ENCODE assay signal across 8 cellular contexts in the genomic region with DNA sequence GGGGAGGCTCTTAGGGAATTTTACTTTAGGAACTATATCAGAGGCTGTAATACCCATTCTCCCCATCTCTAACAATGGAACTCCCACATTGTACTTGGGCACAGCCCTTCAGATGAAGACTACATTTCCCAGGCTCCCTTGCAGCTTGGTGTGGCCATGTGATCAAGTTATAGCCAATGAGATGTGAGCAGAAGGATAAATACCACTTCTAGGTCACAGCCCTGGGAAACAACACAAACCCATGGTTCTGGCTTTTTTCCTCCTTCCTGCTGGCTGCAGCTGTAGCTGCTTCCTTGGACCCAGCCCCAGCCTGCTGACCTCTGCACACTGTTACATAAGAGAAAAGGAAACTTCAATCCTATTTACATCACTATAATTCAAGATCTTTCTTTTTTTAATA.
DNase-seq lines count a peak whose midpoint lies in the region; ATAC-seq and TF ChIP-seq lines count a peak whose summit lies in the region.

No MANE protein-coding gene starts in this region.

- peak in 2 of 3 donors; percentile 6 to 56 for DNase-seq in CD4-positive, CD25-positive, alpha-beta regulatory T cell
- DNase-seq in LoVo (ENCODE audit: low spot score) (peak; percentile 6), SW 1271 (lab: John Stamatoyannopoulos, UW) (peak; percentile 52 to 90), endothelial cell (ENCODE audit: low spot score) (peak; percentile 38), midbrain (lab: John Stamatoyannopoulos, UW) (peak; percentile 78)
- DNase-seq in NK-92 treated with Interleukin-12 subunit alpha and Interleukin-12 subunit beta, amount 100 ng/mL, for 24 hours (lab: John Stamatoyannopoulos, UW), result no peak

- peaks cover 15% of the 10 kb centered on the region for H3K27me3 Mint-ChIP-seq in CD4-positive, CD25-positive, alpha-beta regulatory T cell
- peaks cover 1% of the 10 kb centered on the region for H3K27me3 Mint-ChIP-seq in endothelial cell (ENCODE audit: unreplicated experiment)

- no peak overlapping the region for H3K4me3 Mint-ChIP-seq in CD4-positive, CD25-positive, alpha-beta regulatory T cell
- no peak overlapping the region for H3K4me3 Mint-ChIP-seq in endothelial cell (ENCODE audit: unreplicated experiment)

- TF ChIP-seq CTCF in endothelial cell (IDR thresholded peaks at IDR 0.05; ENCODE audit: unreplicated experiment), result no peak

- H3K9me3 Mint-ChIP-seq in CD4-positive, CD25-positive, alpha-beta regulatory T cell, result peaks cover 0 to 2% (median 0%) of the 10 kb centered on the region in 7 donors
- H3K9me3 Mint-ChIP-seq in endothelial cell (ENCODE audit: unreplicated experiment), result peaks cover 5% of the 10 kb centered on the region

- no peaks in the 10 kb centered on the region for H3K36me3 Mint-ChIP-seq in CD4-positive, CD25-positive, alpha-beta regulatory T cell
- H3K36me3 Mint-ChIP-seq in endothelial cell (ENCODE audit: low read depth, unreplicated experiment), result no peaks in the 10 kb centered on the region

- no peak for ATAC-seq in CD4-positive, CD25-positive, alpha-beta regulatory T cell (ENCODE audit: low read depth in 2 of 2)
- ATAC-seq in GM19351 (IDR thresholded peaks at IDR 0.05; ENCODE audit: unreplicated experiment) (peak; percentile 75), HG03280 (IDR thresholded peaks at IDR 0.05; ENCODE audit: unreplicated experiment) (no peak)

- H3K27me3 ChIP-seq in CD4-positive, CD25-positive, alpha-beta regulatory T cell (ENCODE audit: control insufficient read depth, insufficient read depth, low read length), result peaks cover 6% of the 10 kb centered on the region

- no peaks in the 10 kb centered on the region for H3K4me1 ChIP-seq in CD4-positive, CD25-positive, alpha-beta regulatory T cell (ENCODE audit: control insufficient read depth, insufficient read depth, low read length, poor library complexity, severe bottlenecking)

- no peak overlapping the region for H3K4me3 ChIP-seq in CD4-positive, CD25-positive, alpha-beta regulatory T cell (ENCODE audit: low read depth, low read length)

- H3K27ac ChIP-seq in CD4-positive, CD25-positive, alpha-beta regulatory T cell (ENCODE audit: insufficient read depth, low read length, poor library complexity, severe bottlenecking), result no peak overlapping the region

- H3K27ac Mint-ChIP-seq in CD4-positive, CD25-positive, alpha-beta regulatory T cell, result no peak overlapping the region
- H3K27ac Mint-ChIP-seq in endothelial cell (ENCODE audit: unreplicated experiment), result peak overlapping the region; percentile 8

- peaks cover 0 to 4% (median 0%) of the 10 kb centered on the region in 4 donors for H3K4me1 Mint-ChIP-seq in CD4-positive, CD25-positive, alpha-beta regulatory T cell
- peaks cover 2% of the 10 kb centered on the region for H3K4me1 Mint-ChIP-seq in endothelial cell (ENCODE audit: unreplicated experiment)

- H3K36me3 ChIP-seq in CD4-positive, CD25-positive, alpha-beta regulatory T cell (ENCODE audit: control insufficient read depth, insufficient read depth, low read length), result no peaks in the 10 kb centered on the region

- H3K9me3 ChIP-seq in CD4-positive, CD25-positive, alpha-beta regulatory T cell (ENCODE audit: control insufficient read depth in 2 of 2, low read length in 2 of 2), result no peaks in the 10 kb centered on the region
